1 cellular context compared by ENCODE assay signal in the genomic region with DNA sequence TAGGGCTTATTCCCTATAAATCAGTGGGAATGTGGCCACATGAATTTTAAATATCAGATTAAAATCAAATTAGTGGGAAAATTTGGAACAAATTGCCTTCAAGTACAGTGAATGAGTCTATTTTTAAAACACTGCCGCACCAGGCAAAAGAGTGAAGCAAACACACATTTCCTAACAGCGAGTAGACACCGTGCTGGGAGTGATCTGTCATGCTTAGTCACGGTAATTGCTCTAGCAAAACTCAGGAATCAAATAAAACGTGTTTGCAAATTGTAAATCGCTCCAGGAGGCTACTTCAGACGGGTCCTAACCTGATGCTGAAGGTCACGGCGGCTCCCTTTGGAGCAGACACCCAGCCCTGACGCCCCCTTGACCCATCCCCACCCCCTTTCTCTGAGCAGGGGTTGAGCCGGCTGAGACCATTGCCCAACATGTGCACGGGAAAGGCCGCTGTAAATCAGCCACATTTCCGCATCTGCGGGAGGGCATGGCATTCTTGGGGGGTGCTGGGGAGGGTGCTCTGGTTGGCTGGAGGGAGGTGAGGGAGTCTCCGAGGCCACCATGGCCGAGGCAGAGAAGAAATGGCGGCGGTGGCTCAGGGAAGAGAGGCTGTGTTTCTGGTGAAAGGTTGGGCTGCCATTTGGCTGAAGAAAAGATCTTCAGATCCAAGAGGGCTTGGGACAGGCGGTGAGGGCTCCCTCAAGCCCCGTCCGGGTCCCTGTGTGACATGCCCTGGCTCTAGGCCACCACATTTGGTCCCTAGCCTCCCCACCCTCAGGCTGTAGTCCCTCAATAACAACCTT.
TF ChIP-seq lines count a peak whose summit lies in the region.

No MANE protein-coding gene starts in this region.

TF ChIP-seq in HepG2, 621 proteins besides CTCF, POLR2A, EP300 and RAD21 (continued from another document):
- TF ChIP-seq, protein P1, sequence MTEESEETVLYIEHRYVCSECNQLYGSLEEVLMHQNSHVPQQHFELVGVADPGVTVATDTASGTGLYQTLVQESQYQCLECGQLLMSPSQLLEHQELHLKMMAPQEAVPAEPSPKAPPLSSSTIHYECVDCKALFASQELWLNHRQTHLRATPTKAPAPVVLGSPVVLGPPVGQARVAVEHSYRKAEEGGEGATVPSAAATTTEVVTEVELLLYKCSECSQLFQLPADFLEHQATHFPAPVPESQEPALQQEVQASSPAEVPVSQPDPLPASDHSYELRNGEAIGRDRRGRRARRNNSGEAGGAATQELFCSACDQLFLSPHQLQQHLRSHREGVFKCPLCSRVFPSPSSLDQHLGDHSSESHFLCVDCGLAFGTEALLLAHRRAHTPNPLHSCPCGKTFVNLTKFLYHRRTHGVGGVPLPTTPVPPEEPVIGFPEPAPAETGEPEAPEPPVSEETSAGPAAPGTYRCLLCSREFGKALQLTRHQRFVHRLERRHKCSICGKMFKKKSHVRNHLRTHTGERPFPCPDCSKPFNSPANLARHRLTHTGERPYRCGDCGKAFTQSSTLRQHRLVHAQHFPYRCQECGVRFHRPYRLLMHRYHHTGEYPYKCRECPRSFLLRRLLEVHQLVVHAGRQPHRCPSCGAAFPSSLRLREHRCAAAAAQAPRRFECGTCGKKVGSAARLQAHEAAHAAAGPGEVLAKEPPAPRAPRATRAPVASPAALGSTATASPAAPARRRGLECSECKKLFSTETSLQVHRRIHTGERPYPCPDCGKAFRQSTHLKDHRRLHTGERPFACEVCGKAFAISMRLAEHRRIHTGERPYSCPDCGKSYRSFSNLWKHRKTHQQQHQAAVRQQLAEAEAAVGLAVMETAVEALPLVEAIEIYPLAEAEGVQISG (CRISPR knock-in tag; IDR thresholded peaks at IDR 0.05) = peak; percentile 52
- TF ChIP-seq ZNF331 (CRISPR knock-in tag; IDR thresholded peaks at IDR 0.05) (0 out of 2 replicates have a peak, but pooled peaks have one; percentile 33), BORCS8-MEF2B (CRISPR knock-in tag; IDR thresholded peaks at IDR 0.05) (0 out of 2 replicates have a peak, but pooled peaks have one; percentile 35), ARNTL (CRISPR knock-in tag; IDR thresholded peaks at IDR 0.05) (peak; percentile 49; the same call in 1 of the 2 replicates), SOX5 (CRISPR knock-in tag; IDR thresholded peaks at IDR 0.05; ENCODE audit: borderline replicate concordance) (peak; percentile 46), ZNF713 (CRISPR knock-in tag; IDR thresholded peaks at IDR 0.05) (no peak), CEBPG (CRISPR knock-in tag; IDR thresholded peaks at IDR 0.05) (peak; percentile 90), ELF3 (CRISPR knock-in tag; IDR thresholded peaks at IDR 0.05) (peak; percentile 85), SALL1 (CRISPR knock-in tag; IDR thresholded peaks at IDR 0.05) (peak; percentile 79), FOXO1 (CRISPR knock-in tag; IDR thresholded peaks at IDR 0.05) (0 out of 2 replicates have a peak, but pooled peaks have one; percentile 33), CBX5 (CRISPR knock-in tag; IDR thresholded peaks at IDR 0.05; ENCODE audit: borderline replicate concordance) (peak; percentile 67), RFXAP (CRISPR knock-in tag; IDR thresholded peaks at IDR 0.05; ENCODE audit: borderline replicate concordance) (no peak), MAFG (CRISPR knock-in tag; IDR thresholded peaks at IDR 0.05) (peak; percentile 76), XRCC5 (optimal IDR thresholded peaks at IDR 0.05; ENCODE audit: low read length) (peak; percentile 37), CEBPB (IDR thresholded peaks at IDR 0.05; ENCODE audit: borderline replicate concordance, low read depth, low read length) (peak; percentile 85), ZBTB7A (CRISPR knock-in tag; IDR thresholded peaks at IDR 0.05) (peak; percentile 86), HDAC2 (CRISPR knock-in tag; IDR thresholded peaks at IDR 0.05) (peak; percentile 78), SP5 (CRISPR knock-in tag; IDR thresholded peaks at IDR 0.05; ENCODE audit: borderline replicate concordance, low read depth) (peak; percentile 72; the same call in 1 of the 2 replicates), ZBTB3 (CRISPR knock-in tag; IDR thresholded peaks at IDR 0.05; ENCODE audit: borderline replicate concordance, low read depth) (no peak), ZNF530 (CRISPR knock-in tag; IDR thresholded peaks at IDR 0.05; ENCODE audit: low read depth) (no peak), ZSCAN22 (CRISPR knock-in tag; IDR thresholded peaks at IDR 0.05) (no peak), ZNF263 (CRISPR knock-in tag; IDR thresholded peaks at IDR 0.05) (0 out of 2 replicates have a peak, but pooled peaks have one; percentile 10), ZMYM3 (CRISPR knock-in tag; IDR thresholded peaks at IDR 0.05) (peak; percentile 74; the same call in 1 of the 2 replicates), DMAP1 (CRISPR knock-in tag; IDR thresholded peaks at IDR 0.05) (peak; percentile 76; the same call in 1 of the 2 replicates), GTF2F1 (IDR thresholded peaks at IDR 0.05; ENCODE audit: low read length) (no peak), NFE2L2 (IDR thresholded peaks at IDR 0.05; ENCODE audit: low read length) (peak; percentile 58; the same call in 1 of the 2 replicates), MAZ (IDR thresholded peaks at IDR 0.05; ENCODE audit: borderline replicate concordance, low read depth, low read length) (0 out of 2 replicates have a peak, but pooled peaks have one; percentile 25), MAZ (CRISPR knock-in tag; IDR thresholded peaks at IDR 0.05; ENCODE audit: low read depth) (peak; percentile 54), SP1 (IDR thresholded peaks at IDR 0.05) (no peak), SP1 (CRISPR knock-in tag; IDR thresholded peaks at IDR 0.05) (peak; percentile 28; the same call in 1 of the 2 replicates), ARHGAP35 (CRISPR knock-in tag; IDR thresholded peaks at IDR 0.05; ENCODE audit: borderline replicate concordance) (0 out of 2 replicates have a peak, but pooled peaks have one; percentile 49), TEAD3 (CRISPR knock-in tag; optimal IDR thresholded peaks at IDR 0.05; ENCODE audit: borderline replicate concordance) (peak; percentile 47), PHF21A (CRISPR knock-in tag; IDR thresholded peaks at IDR 0.05) (peak; percentile 64; the same call in 1 of the 2 replicates)
- TF ChIP-seq, protein P2, sequence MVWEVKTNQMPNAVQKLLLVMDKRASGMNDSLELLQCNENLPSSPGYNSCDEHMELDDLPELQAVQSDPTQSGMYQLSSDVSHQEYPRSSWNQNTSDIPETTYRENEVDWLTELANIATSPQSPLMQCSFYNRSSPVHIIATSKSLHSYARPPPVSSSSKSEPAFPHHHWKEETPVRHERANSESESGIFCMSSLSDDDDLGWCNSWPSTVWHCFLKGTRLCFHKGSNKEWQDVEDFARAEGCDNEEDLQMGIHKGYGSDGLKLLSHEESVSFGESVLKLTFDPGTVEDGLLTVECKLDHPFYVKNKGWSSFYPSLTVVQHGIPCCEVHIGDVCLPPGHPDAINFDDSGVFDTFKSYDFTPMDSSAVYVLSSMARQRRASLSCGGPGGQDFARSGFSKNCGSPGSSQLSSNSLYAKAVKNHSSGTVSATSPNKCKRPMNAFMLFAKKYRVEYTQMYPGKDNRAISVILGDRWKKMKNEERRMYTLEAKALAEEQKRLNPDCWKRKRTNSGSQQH (CRISPR knock-in tag; IDR thresholded peaks at IDR 0.05; ENCODE audit: low read depth) = 0 out of 2 replicates have a peak, but pooled peaks have one; percentile 65
- TF ChIP-seq, protein P3, sequence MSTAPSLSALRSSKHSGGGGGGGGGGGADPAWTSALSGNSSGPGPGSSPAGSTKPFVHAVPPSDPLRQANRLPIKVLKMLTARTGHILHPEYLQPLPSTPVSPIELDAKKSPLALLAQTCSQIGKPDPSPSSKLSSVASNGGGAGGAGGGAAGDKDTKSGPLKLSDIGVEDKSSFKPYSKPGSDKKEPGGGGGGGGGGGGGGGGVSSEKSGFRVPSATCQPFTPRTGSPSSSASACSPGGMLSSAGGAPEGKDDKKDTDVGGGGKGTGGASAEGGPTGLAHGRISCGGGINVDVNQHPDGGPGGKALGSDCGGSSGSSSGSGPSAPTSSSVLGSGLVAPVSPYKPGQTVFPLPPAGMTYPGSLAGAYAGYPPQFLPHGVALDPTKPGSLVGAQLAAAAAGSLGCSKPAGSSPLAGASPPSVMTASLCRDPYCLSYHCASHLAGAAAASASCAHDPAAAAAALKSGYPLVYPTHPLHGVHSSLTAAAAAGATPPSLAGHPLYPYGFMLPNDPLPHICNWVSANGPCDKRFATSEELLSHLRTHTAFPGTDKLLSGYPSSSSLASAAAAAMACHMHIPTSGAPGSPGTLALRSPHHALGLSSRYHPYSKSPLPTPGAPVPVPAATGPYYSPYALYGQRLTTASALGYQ (CRISPR knock-in tag; IDR thresholded peaks at IDR 0.05) = 0 out of 2 replicates have a peak, but pooled peaks have one; percentile 18
- TF ChIP-seq, protein P4, sequence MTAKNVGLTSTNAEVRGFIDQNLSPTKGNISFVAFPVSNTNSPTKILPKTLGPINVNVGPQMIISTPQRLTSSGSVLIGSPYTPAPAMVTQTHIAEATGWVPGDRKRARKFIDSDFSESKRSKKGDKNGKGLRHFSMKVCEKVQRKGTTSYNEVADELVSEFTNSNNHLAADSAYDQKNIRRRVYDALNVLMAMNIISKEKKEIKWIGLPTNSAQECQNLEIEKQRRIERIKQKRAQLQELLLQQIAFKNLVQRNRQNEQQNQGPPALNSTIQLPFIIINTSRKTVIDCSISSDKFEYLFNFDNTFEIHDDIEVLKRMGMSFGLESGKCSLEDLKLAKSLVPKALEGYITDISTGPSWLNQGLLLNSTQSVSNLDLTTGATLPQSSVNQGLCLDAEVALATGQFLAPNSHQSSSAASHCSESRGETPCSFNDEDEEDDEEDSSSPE (CRISPR knock-in tag; IDR thresholded peaks at IDR 0.05) = peak; percentile 39; the same call in 1 of the 2 replicates
- TF ChIP-seq, protein P5, sequence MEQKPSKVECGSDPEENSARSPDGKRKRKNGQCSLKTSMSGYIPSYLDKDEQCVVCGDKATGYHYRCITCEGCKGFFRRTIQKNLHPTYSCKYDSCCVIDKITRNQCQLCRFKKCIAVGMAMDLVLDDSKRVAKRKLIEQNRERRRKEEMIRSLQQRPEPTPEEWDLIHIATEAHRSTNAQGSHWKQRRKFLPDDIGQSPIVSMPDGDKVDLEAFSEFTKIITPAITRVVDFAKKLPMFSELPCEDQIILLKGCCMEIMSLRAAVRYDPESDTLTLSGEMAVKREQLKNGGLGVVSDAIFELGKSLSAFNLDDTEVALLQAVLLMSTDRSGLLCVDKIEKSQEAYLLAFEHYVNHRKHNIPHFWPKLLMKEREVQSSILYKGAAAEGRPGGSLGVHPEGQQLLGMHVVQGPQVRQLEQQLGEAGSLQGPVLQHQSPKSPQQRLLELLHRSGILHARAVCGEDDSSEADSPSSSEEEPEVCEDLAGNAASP (CRISPR knock-in tag; IDR thresholded peaks at IDR 0.05; ENCODE audit: borderline replicate concordance) = peak; percentile 60; the same call in 1 of the 2 replicates
TF ChIP-seq in HepG2: peak in this region for 178.
